ENCODE assay signal across 1 cellular context in the genomic region with DNA sequence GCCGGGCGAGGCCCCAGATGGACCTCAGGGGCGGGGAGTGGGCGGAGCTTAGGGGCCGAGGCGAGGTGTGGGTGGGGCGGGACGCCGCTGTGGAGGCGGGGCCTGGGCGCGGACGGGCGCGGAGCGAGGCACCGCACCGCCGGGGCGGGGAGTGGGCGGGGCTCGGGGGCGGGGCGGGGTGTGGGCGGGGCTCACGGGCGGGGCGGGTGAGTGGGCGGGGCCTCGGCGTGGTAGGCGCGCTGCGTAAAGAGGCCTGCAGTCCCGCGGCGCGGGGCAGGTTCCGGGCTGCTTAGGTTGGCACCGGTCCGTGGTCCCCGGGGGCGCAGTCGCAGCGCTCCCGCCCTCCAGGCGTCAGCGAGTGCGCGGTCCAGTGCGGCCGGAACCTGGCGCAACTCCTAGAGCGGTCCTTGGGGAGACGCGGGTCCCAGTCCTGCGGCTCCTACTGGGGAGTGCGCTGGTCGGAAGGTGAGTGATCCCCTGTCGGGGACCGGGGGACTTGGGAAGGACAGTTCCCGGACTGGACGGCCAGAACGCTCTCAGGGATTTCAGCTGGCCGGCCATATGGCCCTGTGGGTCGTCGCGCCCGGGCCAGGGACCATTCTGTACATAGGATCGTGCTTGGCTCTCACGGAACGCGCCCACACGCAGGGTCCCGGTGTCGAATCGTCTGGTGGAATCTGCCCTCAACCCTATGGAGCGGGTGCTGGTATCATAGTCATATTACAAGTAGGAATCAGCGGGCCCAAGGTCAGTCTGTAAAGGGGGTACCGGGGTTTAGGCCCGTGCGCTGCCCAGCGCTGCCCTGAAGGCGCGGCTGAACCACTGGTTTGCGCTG.
TF ChIP-seq lines count a peak whose summit lies in the region.

A gene with protein sequence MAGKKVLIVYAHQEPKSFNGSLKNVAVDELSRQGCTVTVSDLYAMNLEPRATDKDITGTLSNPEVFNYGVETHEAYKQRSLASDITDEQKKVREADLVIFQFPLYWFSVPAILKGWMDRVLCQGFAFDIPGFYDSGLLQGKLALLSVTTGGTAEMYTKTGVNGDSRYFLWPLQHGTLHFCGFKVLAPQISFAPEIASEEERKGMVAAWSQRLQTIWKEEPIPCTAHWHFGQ (plus strand): TSS at position 274 of the 835 bp plus-strand sequence. CDS start 6,659 bp downstream, outside the sequence.

TF ChIP-seq in K562, 482 proteins besides CTCF, POLR2A, EP300 and RAD21 (continued from another document):
- TF ChIP-seq ZNF766 (CRISPR knock-in tag; conservative IDR thresholded peaks at IDR 0.05) (no peak), CGGBP1 (CRISPR knock-in tag; IDR thresholded peaks at IDR 0.05) (peak; percentile 71; the same call in 1 of the 2 replicates), PCBP2 (IDR thresholded peaks at IDR 0.05; ENCODE audit: low read depth, low read length, poor library complexity, severe bottlenecking) (no peak), ZNF830 (CRISPR knock-in tag; IDR thresholded peaks at IDR 0.05) (0 out of 2 replicates have a peak, but pooled peaks have one; percentile 13), EP400 (IDR thresholded peaks at IDR 0.05) (peak; percentile 53; the same call in 1 of the 2 replicates), ZNF785 (CRISPR knock-in tag; IDR thresholded peaks at IDR 0.05) (no peak), EZH2 (IDR thresholded peaks at IDR 0.05; ENCODE audit: borderline replicate concordance, low read depth, low read length) (no peak), TAF7 (tag; IDR thresholded peaks at IDR 0.05) (peak; percentile 59; the same call in 1 of the 2 replicates), FIP1L1 (IDR thresholded peaks at IDR 0.05; ENCODE audit: low read depth, low read length, poor library complexity, severe bottlenecking) (peak; percentile 69), YY1 (IDR thresholded peaks at IDR 0.05; ENCODE audit: borderline replicate concordance in 1 of 3, control insufficient read depth in 1 of 3, extremely low read depth in 1 of 3, insufficient read depth in 3 of 3, insufficient read length in 1 of 3, insufficient replicate concordance in 2 of 3, low read depth in 1 of 3, low read length in 2 of 3) (peak in 2 of 3 experiments; percentile 29 to 60), EGR1 (conservative IDR thresholded peaks at IDR 0.05) (peak; percentile 64), ELK1 (CRISPR knock-in tag; IDR thresholded peaks at IDR 0.05) (no peak), ILF3 (IDR thresholded peaks at IDR 0.05; ENCODE audit: borderline replicate concordance) (no peak), MXI1 (IDR thresholded peaks at IDR 0.05; ENCODE audit: low read depth, low read length) (no peak), TFAP4 (CRISPR knock-in tag; IDR thresholded peaks at IDR 0.05; ENCODE audit: borderline replicate concordance) (peak; percentile 70), ZNF583 (CRISPR knock-in tag; IDR thresholded peaks at IDR 0.05) (peak; percentile 19; the same call in 1 of the 2 replicates), FOSL1 (tag; conservative IDR thresholded peaks at IDR 0.05) (0 out of 2 replicates have a peak, but pooled peaks have one; percentile 4), JUN (IDR thresholded peaks at IDR 0.05; ENCODE audit: borderline replicate concordance, low read depth, low read length) (0 out of 2 replicates have a peak, but pooled peaks have one; percentile 27), JUN (CRISPR knock-in tag; IDR thresholded peaks at IDR 0.05; ENCODE audit: borderline replicate concordance) (no peak), ESRRB (CRISPR knock-in tag; IDR thresholded peaks at IDR 0.05; ENCODE audit: borderline replicate concordance) (no peak), CBFB (CRISPR knock-in tag; IDR thresholded peaks at IDR 0.05) (no peak), ZKSCAN1 (IDR thresholded peaks at IDR 0.05; ENCODE audit: low read depth, low read length) (0 out of 2 replicates have a peak, but pooled peaks have one; percentile 7), ELF2 (CRISPR knock-in tag; IDR thresholded peaks at IDR 0.05) (no peak), GABPB1 (CRISPR knock-in tag; IDR thresholded peaks at IDR 0.05) (peak; percentile 45), NFE2L1 (tag; IDR thresholded peaks at IDR 0.05; ENCODE audit: borderline replicate concordance, low read depth) (no peak), JUND (IDR thresholded peaks at IDR 0.05; ENCODE audit: borderline replicate concordance, low read depth, low read length) (peak; percentile 8; the same call in 1 of the 2 replicates), JUND (tag; IDR thresholded peaks at IDR 0.05; ENCODE audit: borderline replicate concordance, low read depth, low read length) (peak; percentile 10; the same call in 1 of the 3 replicates), ZNF431 (CRISPR knock-in tag; IDR thresholded peaks at IDR 0.05) (no peak), ZFX (CRISPR knock-in tag; IDR thresholded peaks at IDR 0.05) (peak; percentile 97), ZNF551 (CRISPR knock-in tag; IDR thresholded peaks at IDR 0.05) (no peak), ZNF507 (tag; conservative IDR thresholded peaks at IDR 0.05) (no peak), SMAD1 (IDR thresholded peaks at IDR 0.05; ENCODE audit: low read depth, low read length, partially characterized antibody) (peak; percentile 70), BHLHE40 (IDR thresholded peaks at IDR 0.05; ENCODE audit: low read length) (0 out of 2 replicates have a peak, but pooled peaks have one; percentile 33), C11orf30 (IDR thresholded peaks at IDR 0.05; ENCODE audit: low read depth) (no peak), LEF1 (IDR thresholded peaks at IDR 0.05) (0 out of 2 replicates have a peak, but pooled peaks have one; percentile 16), KLF6 (CRISPR knock-in tag; IDR thresholded peaks at IDR 0.05; ENCODE audit: borderline replicate concordance) (no peak), U2AF1 (optimal IDR thresholded peaks at IDR 0.05; ENCODE audit: low read depth, low read length) (peak; percentile 74), ZKSCAN8 (CRISPR knock-in tag; IDR thresholded peaks at IDR 0.05) (no peak), SIN3B (IDR thresholded peaks at IDR 0.05; ENCODE audit: low read depth) (peak; percentile 36; the same call in 1 of the 2 replicates), ZBTB1 (CRISPR knock-in tag; IDR thresholded peaks at IDR 0.05; ENCODE audit: borderline replicate concordance, low read depth) (peak; percentile 55; the same call in 1 of the 2 replicates), SRSF9 (IDR thresholded peaks at IDR 0.05; ENCODE audit: borderline replicate concordance, low read depth, low read length) (no peak), CBFA2T2 (conservative IDR thresholded peaks at IDR 0.05) (no peak), FOXP1 (CRISPR knock-in tag; IDR thresholded peaks at IDR 0.05) (0 out of 2 replicates have a peak, but pooled peaks have one; percentile 61)
- TF ChIP-seq, protein P1, sequence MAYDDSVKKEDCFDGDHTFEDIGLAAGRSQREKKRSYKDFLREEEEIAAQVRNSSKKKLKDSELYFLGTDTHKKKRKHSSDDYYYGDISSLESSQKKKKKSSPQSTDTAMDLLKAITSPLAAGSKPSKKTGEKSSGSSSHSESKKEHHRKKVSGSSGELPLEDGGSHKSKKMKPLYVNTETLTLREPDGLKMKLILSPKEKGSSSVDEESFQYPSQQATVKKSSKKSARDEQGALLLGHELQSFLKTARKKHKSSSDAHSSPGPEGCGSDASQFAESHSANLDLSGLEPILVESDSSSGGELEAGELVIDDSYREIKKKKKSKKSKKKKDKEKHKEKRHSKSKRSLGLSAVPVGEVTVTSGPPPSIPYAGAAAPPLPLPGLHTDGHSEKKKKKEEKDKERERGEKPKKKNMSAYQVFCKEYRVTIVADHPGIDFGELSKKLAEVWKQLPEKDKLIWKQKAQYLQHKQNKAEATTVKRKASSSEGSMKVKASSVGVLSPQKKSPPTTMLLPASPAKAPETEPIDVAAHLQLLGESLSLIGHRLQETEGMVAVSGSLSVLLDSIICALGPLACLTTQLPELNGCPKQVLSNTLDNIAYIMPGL (CRISPR knock-in tag; IDR thresholded peaks at IDR 0.05) = peak; percentile 60
- TF ChIP-seq, protein P2, sequence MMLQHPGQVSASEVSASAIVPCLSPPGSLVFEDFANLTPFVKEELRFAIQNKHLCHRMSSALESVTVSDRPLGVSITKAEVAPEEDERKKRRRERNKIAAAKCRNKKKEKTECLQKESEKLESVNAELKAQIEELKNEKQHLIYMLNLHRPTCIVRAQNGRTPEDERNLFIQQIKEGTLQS (IDR thresholded peaks at IDR 0.05) = no peak
- TF ChIP-seq, protein P2 (CRISPR knock-in tag; conservative IDR thresholded peaks at IDR 0.05) = 0 out of 2 replicates have a peak, but pooled peaks have one; percentile 30
- TF ChIP-seq, protein P3, sequence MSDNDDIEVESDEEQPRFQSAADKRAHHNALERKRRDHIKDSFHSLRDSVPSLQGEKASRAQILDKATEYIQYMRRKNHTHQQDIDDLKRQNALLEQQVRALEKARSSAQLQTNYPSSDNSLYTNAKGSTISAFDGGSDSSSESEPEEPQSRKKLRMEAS (CRISPR knock-in tag; IDR thresholded peaks at IDR 0.05) = peak; percentile 53; the same call in 1 of the 2 replicates
- TF ChIP-seq, protein P4, sequence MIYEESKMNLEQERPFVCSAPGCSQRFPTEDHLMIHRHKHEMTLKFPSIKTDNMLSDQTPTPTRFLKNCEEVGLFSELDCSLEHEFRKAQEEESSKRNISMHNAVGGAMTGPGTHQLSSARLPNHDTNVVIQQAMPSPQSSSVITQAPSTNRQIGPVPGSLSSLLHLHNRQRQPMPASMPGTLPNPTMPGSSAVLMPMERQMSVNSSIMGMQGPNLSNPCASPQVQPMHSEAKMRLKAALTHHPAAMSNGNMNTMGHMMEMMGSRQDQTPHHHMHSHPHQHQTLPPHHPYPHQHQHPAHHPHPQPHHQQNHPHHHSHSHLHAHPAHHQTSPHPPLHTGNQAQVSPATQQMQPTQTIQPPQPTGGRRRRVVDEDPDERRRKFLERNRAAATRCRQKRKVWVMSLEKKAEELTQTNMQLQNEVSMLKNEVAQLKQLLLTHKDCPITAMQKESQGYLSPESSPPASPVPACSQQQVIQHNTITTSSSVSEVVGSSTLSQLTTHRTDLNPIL (CRISPR knock-in tag; IDR thresholded peaks at IDR 0.05) = no peak
- TF ChIP-seq, protein P5, sequence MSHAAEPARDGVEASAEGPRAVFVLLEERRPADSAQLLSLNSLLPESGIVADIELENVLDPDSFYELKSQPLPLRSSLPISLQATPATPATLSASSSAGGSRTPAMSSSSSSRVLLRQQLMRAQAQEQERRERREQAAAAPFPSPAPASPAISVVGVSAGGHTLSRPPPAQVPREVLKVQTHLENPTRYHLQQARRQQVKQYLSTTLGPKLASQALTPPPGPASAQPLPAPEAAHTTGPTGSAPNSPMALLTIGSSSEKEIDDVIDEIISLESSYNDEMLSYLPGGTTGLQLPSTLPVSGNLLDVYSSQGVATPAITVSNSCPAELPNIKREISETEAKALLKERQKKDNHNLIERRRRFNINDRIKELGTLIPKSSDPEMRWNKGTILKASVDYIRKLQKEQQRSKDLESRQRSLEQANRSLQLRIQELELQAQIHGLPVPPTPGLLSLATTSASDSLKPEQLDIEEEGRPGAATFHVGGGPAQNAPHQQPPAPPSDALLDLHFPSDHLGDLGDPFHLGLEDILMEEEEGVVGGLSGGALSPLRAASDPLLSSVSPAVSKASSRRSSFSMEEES (CRISPR knock-in tag; IDR thresholded peaks at IDR 0.05) = no peak
- TF ChIP-seq, protein P6, sequence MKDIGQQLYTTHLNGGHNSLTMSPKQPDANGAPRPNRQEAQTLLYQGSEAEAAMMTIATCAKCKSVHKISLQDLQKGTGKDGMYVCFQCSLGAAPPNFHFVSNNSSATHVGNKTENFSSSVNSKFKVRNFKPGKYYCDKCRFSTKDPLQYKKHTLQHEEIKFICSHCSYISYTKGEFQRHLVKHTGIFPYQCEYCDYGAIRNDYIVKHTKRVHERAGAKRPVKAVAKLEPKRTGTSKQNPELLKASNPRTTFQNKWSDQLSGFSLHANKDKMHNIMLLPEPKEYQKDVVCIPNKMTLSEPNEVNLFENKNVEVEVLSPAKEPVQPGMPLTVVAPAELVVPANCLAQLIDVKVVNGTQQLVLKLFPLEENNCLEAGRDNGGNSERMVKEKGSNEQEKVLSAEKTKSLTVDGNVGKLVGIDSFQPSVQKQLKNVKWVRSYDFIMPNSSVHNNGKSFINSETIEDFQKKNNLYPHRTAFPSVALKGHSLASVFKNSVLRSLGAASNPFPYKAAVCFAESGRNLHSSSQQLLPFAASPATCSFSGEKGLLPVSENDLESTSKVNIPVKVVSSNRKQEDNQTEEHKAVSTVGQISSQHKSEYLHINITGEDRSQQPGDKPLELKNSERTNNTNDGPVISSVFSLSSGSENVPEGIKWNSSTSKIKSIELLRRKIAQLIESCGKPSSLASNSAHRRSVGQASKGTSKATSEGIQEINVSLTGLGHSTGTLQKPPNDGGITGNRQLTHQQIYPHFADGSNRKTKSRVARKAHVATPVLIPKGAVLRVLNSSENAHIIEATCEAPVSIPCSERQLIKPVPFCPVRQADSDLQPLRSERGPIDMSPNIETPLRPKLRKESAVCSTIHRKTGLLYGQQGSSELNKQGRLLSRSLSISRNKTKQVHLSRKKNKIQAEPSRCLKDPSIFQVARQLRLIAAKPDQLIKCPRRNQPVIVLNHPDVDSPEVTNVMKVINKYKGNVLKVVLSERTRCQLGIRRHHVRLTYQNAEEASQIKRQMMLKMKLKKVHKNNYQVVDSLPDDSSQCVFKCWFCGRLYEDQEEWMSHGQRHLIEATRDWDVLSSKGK (CRISPR knock-in tag; IDR thresholded peaks at IDR 0.05) = no peak
